Comparison of ENCODE assay signal across 14 cellular contexts in genomic region chr14:75751291-75751690, GRCh38.
"Had no signal": no experiment of that assay in that cellular context is flagged by ENCODE, and none has a peak within 500 bp of the region (broad histone marks: within the 10 kb centered on the region; RNA-seq: fewer than 3 reads in every experiment).

No MANE protein-coding gene starts in this region.

- H3K27ac ChIP-seq: esophagus squamous epithelium, gastroesophageal sphincter, right atrium auricular region had no signal

- H3K27me3 Mint-ChIP-seq: activated naive CD8-positive, alpha-beta T cell; activated T-cell treated with anti-CD3 and anti-CD28 coated beads, Interleukin-2, amount 50 U/mL, for 24 hours had no signal

- H3K9me3 ChIP-seq: esophagus squamous epithelium had no signal

- DNase-seq: activated CD4-positive, alpha-beta T cell treated with anti-CD3 and anti-CD28 coated beads, Interleukin-2, amount 50 U/mL, for 4 hours; activated gamma-delta T cell; activated T-cell treated with anti-CD3 and anti-CD28 coated beads, Interleukin-2, amount 50 U/mL, for 24 hours; anterior cingulate cortex; esophagus squamous epithelium; kidney; left ventricle myocardium superior; posterior cingulate gyrus; T-helper 2 cell; tibial artery had no signal

- H3K27me3 ChIP-seq: esophagus squamous epithelium, gastroesophageal sphincter, right atrium auricular region, tibial artery had no signal

- H3K27ac Mint-ChIP-seq: activated naive CD8-positive, alpha-beta T cell; activated T-cell treated with anti-CD3 and anti-CD28 coated beads, Interleukin-2, amount 50 U/mL, for 24 hours; stimulated activated effector memory CD8-positive, alpha-beta T cell treated with anti-CD3 and anti-CD28 coated beads, Interleukin-12 subunit alpha, Interleukin-12 subunit beta, amount 100 ng/mL, for 72 hours had no signal

- H3K4me3 ChIP-seq: esophagus squamous epithelium, gastroesophageal sphincter, right atrium auricular region, tibial artery had no signal

- H3K4me1 ChIP-seq: esophagus squamous epithelium, gastroesophageal sphincter, right atrium auricular region had no signal

- H3K4me1 Mint-ChIP-seq: stimulated activated effector memory CD8-positive, alpha-beta T cell treated with anti-CD3 and anti-CD28 coated beads, Interleukin-12 subunit alpha, Interleukin-12 subunit beta, amount 100 ng/mL, for 72 hours had no signal

- H3K4me3 Mint-ChIP-seq: activated naive CD8-positive, alpha-beta T cell; activated T-cell treated with anti-CD3 and anti-CD28 coated beads, Interleukin-2, amount 50 U/mL, for 24 hours; stimulated activated effector memory CD8-positive, alpha-beta T cell treated with anti-CD3 and anti-CD28 coated beads, Interleukin-12 subunit alpha, Interleukin-12 subunit beta, amount 100 ng/mL, for 72 hours had no signal

- ATAC-seq: gastroesophageal sphincter; left ventricle myocardium superior; stimulated activated effector memory CD8-positive, alpha-beta T cell treated with anti-CD3 and anti-CD28 coated beads, Interleukin-12 subunit alpha, Interleukin-12 subunit beta, amount 100 ng/mL, for 72 hours had no signal
